Comparison of ENCODE assay signal across 16 cellular contexts in the genomic region with DNA sequence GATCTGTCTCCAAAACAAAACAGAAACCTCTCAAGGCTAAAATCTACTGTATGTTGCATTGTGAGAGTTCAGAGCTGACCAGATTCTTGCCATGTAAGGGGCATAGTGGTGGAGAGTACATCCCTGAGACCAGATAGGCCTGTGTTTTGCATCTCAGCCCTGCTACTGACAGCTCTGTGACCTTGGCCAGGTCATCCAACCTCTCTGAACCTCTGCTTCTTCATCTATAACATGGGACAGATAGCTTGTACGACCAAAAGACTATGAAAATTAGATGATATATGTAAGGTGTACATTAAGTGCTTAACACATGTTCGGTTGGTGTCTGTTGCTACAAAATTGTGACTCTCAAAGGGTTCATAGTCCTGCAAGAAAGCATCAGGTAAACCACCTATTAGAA.
"Had no signal": no experiment of that assay in that cellular context is flagged by ENCODE, and none has a peak within 500 bp of the region (broad histone marks: within the 10 kb centered on the region; RNA-seq: fewer than 3 reads in every experiment).

No MANE protein-coding gene starts in this region.

- DNase-seq: activated CD4-positive, alpha-beta T cell treated with anti-CD3 and anti-CD28 coated beads, Interleukin-2, amount 50 U/mL, for 1 hour; activated naive CD4-positive, alpha-beta T cell treated with anti-CD3 and anti-CD28 coated beads, Interleukin-2, amount 10 ng/mL, durations not matched to agents 7 days and 5 days; activated T-cell treated with anti-CD3 and anti-CD28 coated beads for 4 hours; cortex of kidney; effector CD8-positive, alpha-beta T cell; foreskin keratinocyte; lower lobe of right lung; naive B cell; small intestine; stimulated activated CD4-positive, alpha-beta T cell treated with anti-CD3 and anti-CD28 coated beads, Interleukin-4, amount 100 ng/mL, for 24 hours; stimulated activated CD8-positive, alpha-beta memory T cell treated with anti-CD3 and anti-CD28 coated beads, Interleukin-4, amount 100 ng/mL, for 48 hours; stimulated activated naive CD4-positive, alpha-beta T cell treated with Interleukin-2 at 50 U/mL for 16 hours had no signal

- H3K4me1 Mint-ChIP-seq: naive B cell had no signal

- ATAC-seq: foreskin keratinocyte, lower lobe of right lung had no signal

- H3K9me3 ChIP-seq: lower lobe of right lung, suprapubic skin had no signal

- H3K9me3 Mint-ChIP-seq: activated naive CD4-positive, alpha-beta T cell treated with anti-CD3 and anti-CD28 coated beads, Interleukin-2, amount 10 ng/mL, durations not matched to agents 7 days and 5 days; activated T-helper 2 cell treated with anti-CD3 and anti-CD28 coated beads, Interferon-gamma antibody, Interleukin-2, Interleukin-4, amounts not matched to agents 10 μg/mL and 5 μg/mL and 100 μg/mL, durations not matched to agents 14 hours and 24 hours and 36 hours; central memory CD8-positive, alpha-beta T cell; naive B cell; T-helper 2 cell treated with Interferon-gamma antibody and Interleukin-4, amounts not matched to agents 5 μg/mL and 100 μg/mL, for 36 hours had no signal

- H3K36me3 Mint-ChIP-seq: activated naive CD4-positive, alpha-beta T cell treated with anti-CD3 and anti-CD28 coated beads, Interleukin-2, amount 10 ng/mL, durations not matched to agents 7 days and 5 days; naive B cell had no signal

- H3K27me3 ChIP-seq: foreskin keratinocyte, suprapubic skin had no signal

- H3K4me3 Mint-ChIP-seq: activated naive CD4-positive, alpha-beta T cell treated with anti-CD3 and anti-CD28 coated beads, Interleukin-2, amount 10 ng/mL, durations not matched to agents 7 days and 5 days; central memory CD8-positive, alpha-beta T cell; naive B cell; T-helper 2 cell treated with Interferon-gamma antibody and Interleukin-4, amounts not matched to agents 5 μg/mL and 100 μg/mL, for 36 hours had no signal

- H3K4me3 ChIP-seq: lower lobe of right lung, suprapubic skin had no signal

- H3K36me3 ChIP-seq: lower lobe of right lung, suprapubic skin had no signal

- H3K27ac Mint-ChIP-seq: activated naive CD4-positive, alpha-beta T cell treated with anti-CD3 and anti-CD28 coated beads, Interleukin-2, amount 10 ng/mL, durations not matched to agents 7 days and 5 days; activated T-helper 2 cell treated with anti-CD3 and anti-CD28 coated beads, Interferon-gamma antibody, Interleukin-2, Interleukin-4, amounts not matched to agents 10 μg/mL and 5 μg/mL and 100 μg/mL, durations not matched to agents 14 hours and 24 hours and 36 hours; T-helper 2 cell treated with Interferon-gamma antibody and Interleukin-4, amounts not matched to agents 5 μg/mL and 100 μg/mL, for 36 hours had no signal

- H3K27ac ChIP-seq: foreskin keratinocyte, lower lobe of right lung, suprapubic skin had no signal
